In the genomic region with DNA sequence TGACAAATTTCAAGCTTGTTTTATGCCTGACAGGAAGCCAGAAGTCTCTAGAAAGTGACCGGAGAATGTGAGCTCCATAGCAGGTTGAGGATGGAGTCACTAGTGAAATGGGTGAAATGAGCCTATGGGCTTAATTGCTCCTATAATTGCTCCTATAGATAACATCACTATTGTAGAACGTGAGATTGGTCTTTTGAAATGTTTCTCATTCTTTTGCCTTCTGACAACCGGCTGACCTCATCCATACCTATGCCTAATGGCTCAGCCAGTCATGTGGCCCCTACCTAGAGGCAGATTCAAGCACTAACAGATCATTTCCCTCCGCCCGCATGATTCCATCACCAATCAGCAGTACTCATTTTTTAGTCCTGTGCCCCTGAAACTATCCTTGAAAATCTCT, we compare ENCODE assay signal across 2 cellular contexts. TPM values are rescaled to one million over a fixed set of nuclear protein-coding genes. Genes with fewer than 3 reads are reported as not detected.
"Had no signal": no experiment of that assay in that cellular context is flagged by ENCODE, and none has a peak within 500 bp of the region (broad histone marks: within the 10 kb centered on the region; RNA-seq: fewer than 3 reads in every experiment).

No MANE protein-coding gene starts in this region.

RNA-seq across cellular contexts. Expression of gene PSG6, which starts 4.2 kb away (rescaled TPM):
- polyA plus RNA-seq: HepG2, IgD-negative memory B cell had no signal

RNA-seq across cellular contexts. Expression of gene PSG7, which starts 23.5 kb away (rescaled TPM):
- polyA plus RNA-seq: HepG2, IgD-negative memory B cell had no signal

RNA-seq across cellular contexts. Expression of gene PSG1, which starts 34.0 kb away (rescaled TPM):
- polyA plus RNA-seq: HepG2, IgD-negative memory B cell had no signal
